Comparison of ENCODE assay signal across 8 cellular contexts in the genomic region with DNA sequence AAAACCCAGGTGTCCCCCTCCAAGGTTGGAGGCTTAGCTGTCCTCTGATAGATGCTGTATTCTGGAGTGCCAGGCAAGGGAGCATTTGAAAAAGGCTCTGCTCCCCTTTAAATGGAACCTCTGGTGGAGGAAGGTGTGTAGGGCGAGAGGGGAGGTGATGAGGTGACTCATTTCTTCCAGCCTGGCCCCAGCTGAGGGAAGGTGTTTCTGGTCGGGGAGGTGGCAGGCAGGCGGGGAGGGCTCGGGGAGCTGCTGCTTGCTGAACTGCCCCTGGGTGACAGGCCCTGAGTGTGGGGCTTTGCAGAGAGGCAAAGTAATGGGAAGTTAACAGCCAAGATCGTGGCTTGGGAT. TPM values are rescaled to one million over a fixed set of nuclear protein-coding genes. Genes with fewer than 3 reads are reported as not detected.
DNase-seq lines count a peak whose midpoint lies in the region; ATAC-seq, FAIRE-seq and TF ChIP-seq lines count a peak whose summit lies in the region.

No MANE protein-coding gene starts in this region.

- no peaks in the 10 kb centered on the region for H3K27me3 ChIP-seq in PC-9 (ENCODE audit: insufficient read depth, low read depth)

- no peak overlapping the region for H3K4me3 ChIP-seq in PC-9

- no peaks in the 10 kb centered on the region for H3K9me3 ChIP-seq in PC-9 (ENCODE audit: insufficient read depth, low read depth)

- TF ChIP-seq POLR2A in H54 (IDR thresholded peaks at IDR 0.05; ENCODE audit: low read depth, low read length) = no peak

- peak overlapping the region; percentile 97 for H3K27ac Mint-ChIP-seq in activated naive CD4-positive, alpha-beta T cell treated with anti-CD3 and anti-CD28 coated beads, Interleukin-2, amount 10 ng/mL, durations not matched to agents 7 days and 5 days
- no peak overlapping the region for H3K27ac Mint-ChIP-seq in chondrocyte (ENCODE audit: unreplicated experiment)

- H3K36me3 Mint-ChIP-seq in activated naive CD4-positive, alpha-beta T cell treated with anti-CD3 and anti-CD28 coated beads, Interleukin-2, amount 10 ng/mL, durations not matched to agents 7 days and 5 days = peaks cover 42% of the 10 kb centered on the region
- H3K36me3 Mint-ChIP-seq in chondrocyte (ENCODE audit: low read depth) = peaks cover 2% of the 10 kb centered on the region

- POLR2A ChIA-PET in PC-9 (lab: Charles Lee; ENCODE audit: unreplicated experiment) = no interaction called here

- TF ChIP-seq CTCF in PC-9 (conservative IDR thresholded peaks at IDR 0.05) (no peak), chondrocyte (IDR thresholded peaks at IDR 0.05) (no peak)

- no peak for FAIRE-seq in H54 (lab: Jason Lieb, UNC)

- H3K4me1 ChIP-seq in PC-9 (replicated peaks; ENCODE audit: insufficient read depth) = peaks cover 10% of the 10 kb centered on the region; the same call in 1 of the 2 replicates

- peak; percentile 60 for ATAC-seq in GM21423 (IDR thresholded peaks at IDR 0.05; ENCODE audit: unreplicated experiment)

- peaks cover 96% of the 10 kb centered on the region for H3K4me1 Mint-ChIP-seq in activated naive CD4-positive, alpha-beta T cell treated with anti-CD3 and anti-CD28 coated beads, Interleukin-2, amount 10 ng/mL, durations not matched to agents 7 days and 5 days
- H3K4me1 Mint-ChIP-seq in chondrocyte (ENCODE audit: low read depth) = no peaks in the 10 kb centered on the region

- H3F3A ChIP-seq in PC-9 (ENCODE audit: insufficient read depth, low read depth) = no peaks in the 10 kb centered on the region

- no peaks in the 10 kb centered on the region for H3K27me3 Mint-ChIP-seq in activated naive CD4-positive, alpha-beta T cell treated with anti-CD3 and anti-CD28 coated beads, Interleukin-2, amount 10 ng/mL, durations not matched to agents 7 days and 5 days
- H3K27me3 Mint-ChIP-seq in chondrocyte (ENCODE audit: low read depth) = peaks cover 7% of the 10 kb centered on the region

- H4K20me1 ChIP-seq in PC-9 (ENCODE audit: insufficient read depth) = no peaks in the 10 kb centered on the region

- DNase-seq in PC-9 (peak; percentile 54 to 76), DMS153 (lab: John Stamatoyannopoulos, UW) (no peak), chondrocyte (ENCODE audit: low spot score) (no peak), H54 (ENCODE audit: insufficient read length, low spot score) (no peak), MV-4-11 (lab: John Stamatoyannopoulos, UW) (no peak)
- DNase-seq in activated naive CD4-positive, alpha-beta T cell treated with anti-CD3 and anti-CD28 coated beads, Interleukin-2, amount 10 ng/mL, durations not matched to agents 7 days and 5 days = peak; percentile 90
- peak; percentile 89 for DNase-seq in stimulated activated CD4-positive, alpha-beta T cell treated with anti-CD3 and anti-CD28 coated beads, Interleukin-4, amount 100 ng/mL, for 24 hours

- no peak overlapping the region for H2AFZ ChIP-seq in PC-9

- peak overlapping the region; percentile 76 for H3K4me3 Mint-ChIP-seq in activated naive CD4-positive, alpha-beta T cell treated with anti-CD3 and anti-CD28 coated beads, Interleukin-2, amount 10 ng/mL, durations not matched to agents 7 days and 5 days
- no peak overlapping the region for H3K4me3 Mint-ChIP-seq in chondrocyte (ENCODE audit: unreplicated experiment)

- H3K4me2 ChIP-seq in PC-9 = peak overlapping the region; percentile 38; the same call in 1 of the 2 replicates

- no peaks in the 10 kb centered on the region for H3K9me2 ChIP-seq in PC-9 (ENCODE audit: insufficient read depth)

- intact Hi-C loops in PC-9 (cut with micrococcal nuclease; ENCODE audit: unreplicated experiment) = no loop called here

- no TSS peak for BruUV-seq in PC-9 (replicated peaks; lab: Mats Ljungman, UMichigan)

- H3K79me2 ChIP-seq in PC-9 (ENCODE audit: low read depth) = no peaks in the 10 kb centered on the region

- no peaks in the 10 kb centered on the region for H3K36me3 ChIP-seq in PC-9 (ENCODE audit: low read depth)

- H3K27ac ChIP-seq in PC-9 = no peak overlapping the region

- CTCF ChIA-PET in PC-9 (lab: Charles Lee) = no interaction called here
- CTCF ChIA-PET in activated naive CD4-positive, alpha-beta T cell treated with anti-CD3 and anti-CD28 coated beads, Interleukin-2, amount 10 ng/mL, durations not matched to agents 7 days and 5 days (lab: Charles Lee) = interaction anchor here (0.8 to 2.1 kb wide), 8 partner anchors 7 to 39 kb away, joined by 3 to 31 read pairs (median 4); a partner anchor contains a TSS

- H3K9me3 Mint-ChIP-seq in activated naive CD4-positive, alpha-beta T cell treated with anti-CD3 and anti-CD28 coated beads, Interleukin-2, amount 10 ng/mL, durations not matched to agents 7 days and 5 days = no peaks in the 10 kb centered on the region
- H3K9me3 Mint-ChIP-seq in chondrocyte (ENCODE audit: low read depth) = no peaks in the 10 kb centered on the region

RNA-seq across cellular contexts. Expression of a gene that starts 18.8 kb away (rescaled TPM):
- total RNA-seq in PC-9 (2021) (not detected in 2 replicates), chondrocyte (not detected in 3 replicates)

RNA-seq across cellular contexts. Expression of a gene that starts 57.1 kb away (rescaled TPM):
- total RNA-seq in PC-9 (2021) = 133 and 151 TPM in 2 replicates
- total RNA-seq in chondrocyte = 242 to 333 TPM (median 250 TPM) in 3 replicates

Comparison
In these comparisons a context has a peak if more than half of its experiments do, and no peak if none do; other contexts are left out.
1. DNase-seq: peak in PC-9 (2 of 2), activated naive CD4-positive, alpha-beta T cell treated with anti-CD3 and anti-CD28 coated beads, Interleukin-2, amount 10 ng/mL, durations not matched to agents 7 days and 5 days (single experiment) and stimulated activated CD4-positive, alpha-beta T cell treated with anti-CD3 and anti-CD28 coated beads, Interleukin-4, amount 100 ng/mL, for 24 hours (single experiment); none in DMS153 (single experiment), chondrocyte (single experiment), H54 (single experiment) and MV-4-11 (single experiment).